ENCODE assay signal across 29 cellular contexts in the genomic region with DNA sequence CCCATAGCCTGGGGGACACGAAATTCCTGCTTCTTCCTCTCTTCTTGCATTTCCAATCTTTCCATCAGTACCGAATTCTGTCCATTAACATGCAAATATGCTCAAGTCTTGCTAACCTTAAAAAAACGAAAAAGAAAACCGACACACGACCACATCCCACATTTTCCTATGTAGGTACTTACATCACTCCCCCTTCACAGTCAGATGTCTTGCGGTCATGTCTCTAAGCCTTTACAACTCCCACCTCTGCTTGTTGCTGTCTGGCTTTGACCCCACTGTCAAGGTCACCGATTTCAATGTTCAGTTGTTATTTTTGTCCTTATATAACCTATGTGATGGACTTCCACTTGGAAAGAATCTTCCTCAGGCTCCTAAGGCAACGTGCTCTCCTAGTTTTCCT.
"Had no signal": no experiment of that assay in that cellular context is flagged by ENCODE, and none has a peak within 500 bp of the region (broad histone marks: within the 10 kb centered on the region; RNA-seq: fewer than 3 reads in every experiment).

No MANE protein-coding gene starts in this region.

- H3K9me3 Mint-ChIP-seq: naive thymus-derived CD8-positive, alpha-beta T cell; natural killer cell treated with Interleukin-12 subunit alpha and Interleukin-12 subunit beta and Interleukin-15 and Interleukin-18, amount 100 ng/mL, for 72 hours; nephron progenitor cell; neural crest cell; stimulated activated effector memory CD8-positive, alpha-beta T cell treated with anti-CD3 and anti-CD28 coated beads, Interleukin-12 subunit alpha, Interleukin-12 subunit beta, amount 100 ng/mL, for 72 hours; stimulated activated naive CD8-positive, alpha-beta T cell treated with anti-CD3 and anti-CD28 coated beads, Interleukin-15, amount 100 ng/mL, for 72 hours; type B pancreatic cell had no signal

- H3K4me3 Mint-ChIP-seq: naive thymus-derived CD8-positive, alpha-beta T cell; natural killer cell treated with Interleukin-12 subunit alpha and Interleukin-12 subunit beta and Interleukin-15 and Interleukin-18, amount 100 ng/mL, for 72 hours; nephron progenitor cell; neural crest cell; stimulated activated effector memory CD8-positive, alpha-beta T cell treated with anti-CD3 and anti-CD28 coated beads, Interleukin-12 subunit alpha, Interleukin-12 subunit beta, amount 100 ng/mL, for 72 hours; stimulated activated naive CD8-positive, alpha-beta T cell treated with anti-CD3 and anti-CD28 coated beads, Interleukin-15, amount 100 ng/mL, for 72 hours; type B pancreatic cell had no signal

- H3K4me1 ChIP-seq: pancreas, psoas muscle, right lobe of liver, sigmoid colon, suprapubic skin, testis, tibial artery, transverse colon, upper lobe of right lung, uterus had no signal

- H3K36me3 Mint-ChIP-seq: naive thymus-derived CD8-positive, alpha-beta T cell; natural killer cell treated with Interleukin-12 subunit alpha and Interleukin-12 subunit beta and Interleukin-15 and Interleukin-18, amount 100 ng/mL, for 72 hours; stimulated activated effector memory CD8-positive, alpha-beta T cell treated with anti-CD3 and anti-CD28 coated beads, Interleukin-12 subunit alpha, Interleukin-12 subunit beta, amount 100 ng/mL, for 72 hours had no signal

- H3K4me1 Mint-ChIP-seq: neural crest cell; stimulated activated effector memory CD8-positive, alpha-beta T cell treated with anti-CD3 and anti-CD28 coated beads, Interleukin-12 subunit alpha, Interleukin-12 subunit beta, amount 100 ng/mL, for 72 hours; stimulated activated naive CD8-positive, alpha-beta T cell treated with anti-CD3 and anti-CD28 coated beads, Interleukin-15, amount 100 ng/mL, for 72 hours had no signal

- H3K27ac ChIP-seq: neutrophil, pancreas, psoas muscle, right lobe of liver, suprapubic skin, testis, tibial artery, transverse colon, upper lobe of right lung, uterus had no signal

- H3K27me3 ChIP-seq: neutrophil, pancreas, right lobe of liver, sigmoid colon, suprapubic skin, testis, tibial artery, transverse colon, upper lobe of right lung, uterus had no signal

- DNase-seq: naive thymus-derived CD8-positive, alpha-beta T cell; nephron progenitor cell; nucleus accumbens; pancreas; psoas muscle; right cardiac atrium; right lobe of liver; sigmoid colon; small intestine; stimulated activated CD4-positive, alpha-beta T cell treated with anti-CD3 and anti-CD28 coated beads, Interleukin-15, amount 100 ng/mL, for 24 hours; stimulated activated CD4-positive, alpha-beta T cell treated with anti-CD3 and anti-CD28 coated beads, Interleukin-2, amount 100 ng/mL, for 24 hours; stimulated activated CD4-positive, alpha-beta T cell treated with anti-CD3 and anti-CD28 coated beads, Interleukin-2, amount 100 ng/mL, for 48 hours; stimulated activated CD4-positive, alpha-beta T cell treated with anti-CD3 and anti-CD28 coated beads, Interleukin-4, amount 100 ng/mL, for 24 hours; stimulated activated naive CD4-positive, alpha-beta T cell; stimulated activated naive CD8-positive, alpha-beta T cell treated with anti-CD3 and anti-CD28 coated beads, Interleukin-15, amount 100 ng/mL, for 72 hours; stimulated activated naive CD8-positive, alpha-beta T cell treated with anti-CD3 and anti-CD28 coated beads, Interleukin-15, Interleukin-2, amounts not matched to agents 100 U/mL and 50 U/mL, for 24 hours; substantia nigra; testis; tibial artery; transverse colon; upper lobe of right lung; uterus had no signal

- H3K4me3 ChIP-seq: pancreas, psoas muscle, right lobe of liver, sigmoid colon, suprapubic skin, testis, tibial artery, transverse colon, upper lobe of right lung, uterus had no signal

- H3K9me3 ChIP-seq: neutrophil, psoas muscle, right lobe of liver, sigmoid colon, suprapubic skin, testis, tibial artery, transverse colon, upper lobe of right lung, uterus had no signal

- H3K27ac Mint-ChIP-seq: naive thymus-derived CD8-positive, alpha-beta T cell; natural killer cell treated with Interleukin-12 subunit alpha and Interleukin-12 subunit beta and Interleukin-15 and Interleukin-18, amount 100 ng/mL, for 72 hours; nephron progenitor cell; progenitor cell of endocrine pancreas; stimulated activated effector memory CD8-positive, alpha-beta T cell treated with anti-CD3 and anti-CD28 coated beads, Interleukin-12 subunit alpha, Interleukin-12 subunit beta, amount 100 ng/mL, for 72 hours; stimulated activated naive CD8-positive, alpha-beta T cell treated with anti-CD3 and anti-CD28 coated beads, Interleukin-15, amount 100 ng/mL, for 72 hours; type B pancreatic cell had no signal

- H3K27me3 Mint-ChIP-seq: naive thymus-derived CD8-positive, alpha-beta T cell; natural killer cell treated with Interleukin-12 subunit alpha and Interleukin-12 subunit beta and Interleukin-15 and Interleukin-18, amount 100 ng/mL, for 72 hours; progenitor cell of endocrine pancreas; stimulated activated naive CD8-positive, alpha-beta T cell treated with anti-CD3 and anti-CD28 coated beads, Interleukin-15, amount 100 ng/mL, for 72 hours; type B pancreatic cell had no signal

- H3K36me3 ChIP-seq: neutrophil, pancreas, right lobe of liver, sigmoid colon, suprapubic skin, tibial artery, transverse colon, upper lobe of right lung, uterus had no signal

- ATAC-seq: naive thymus-derived CD8-positive, alpha-beta T cell; natural killer cell treated with Interleukin-12 subunit alpha and Interleukin-12 subunit beta and Interleukin-15 and Interleukin-18, amount 100 ng/mL, for 72 hours; pancreas; psoas muscle; right cardiac atrium; right lobe of liver; stimulated activated effector memory CD8-positive, alpha-beta T cell treated with anti-CD3 and anti-CD28 coated beads, Interleukin-12 subunit alpha, Interleukin-12 subunit beta, amount 100 ng/mL, for 72 hours; stimulated activated naive CD8-positive, alpha-beta T cell treated with anti-CD3 and anti-CD28 coated beads, Interleukin-15, amount 100 ng/mL, for 72 hours; stimulated activated naive CD8-positive, alpha-beta T cell treated with anti-CD3 and anti-CD28 coated beads, Interleukin-15, Interleukin-2, amounts not matched to agents 100 U/mL and 50 U/mL, for 24 hours; upper lobe of right lung had no signal
